ENCODE assay signal across 16 cellular contexts in genomic region chr11:75893202-75893601, GRCh38.
DNase-seq lines count a peak whose midpoint lies in the region; ATAC-seq, FAIRE-seq and TF ChIP-seq lines count a peak whose summit lies in the region.
"Had no signal": no experiment of that assay in that cellular context is flagged by ENCODE, and none has a peak within 500 bp of the region (broad histone marks: within the 10 kb centered on the region; RNA-seq: fewer than 3 reads in every experiment).

No MANE protein-coding gene starts in this region.

- no peaks in the 10 kb centered on the region for H3K9me3 ChIP-seq in HepG2 (ENCODE audit: low read length)
- H3K9me3 ChIP-seq in right lobe of liver = no peaks in the 10 kb centered on the region
- H3K9me3 ChIP-seq: BLaER1 had no signal

- no peaks in the 10 kb centered on the region for H3K9me3 Mint-ChIP-seq in activated B cell treated with CpG ODN at 0.5 μM for 24 hours
- no peaks in the 10 kb centered on the region for H3K9me3 Mint-ChIP-seq in activated T-helper 1 cell treated with anti-CD3 and anti-CD28 coated beads, Interleukin-12 subunit alpha, Interleukin-12 subunit beta, Interleukin-2, Interleukin-4 antibody, amounts not matched to agents 30 ng/mL and 10 ng/mL and 1 ng/mL, durations not matched to agents 14 hours and 24 hours and 36 hours

- peak overlapping the region; percentile 72 for H3K4me3 Mint-ChIP-seq in activated B cell treated with CpG ODN at 0.5 μM for 24 hours
- H3K4me3 Mint-ChIP-seq in activated T-helper 1 cell treated with anti-CD3 and anti-CD28 coated beads, Interleukin-12 subunit alpha, Interleukin-12 subunit beta, Interleukin-2, Interleukin-4 antibody, amounts not matched to agents 30 ng/mL and 10 ng/mL and 1 ng/mL, durations not matched to agents 14 hours and 24 hours and 36 hours = no peak overlapping the region

- H3K4me3 ChIP-seq in HepG2 (replicated peaks in 1 of 3; ENCODE audit: insufficient read depth in 1 of 3, low read depth in 2 of 3, low read length in 3 of 3) (no peak overlapping the region), right lobe of liver (no peak overlapping the region)
- H3K4me3 ChIP-seq: BLaER1 had no signal

- POLR2A ChIA-PET in HepG2 (lab: Yijun Ruan, JAX) = no interaction called here
- POLR2A ChIA-PET in activated B cell treated with CpG ODN at 0.5 μM for 24 hours (lab: Charles Lee) = interaction anchor here (0.6 to 3.5 kb wide), 17 partner anchors 10 to 1125 kb away, joined by 3 to 21 read pairs (median 5); no protein-coding TSS in a partner anchor

- CTCF ChIA-PET in HepG2 (lab: Yijun Ruan, JAX; ENCODE audit: low intra/inter-chr PET ratio, low total read pairs) (no interaction called here), activated B cell treated with CpG ODN at 0.5 μM for 24 hours (lab: Charles Lee) (interaction anchor here (1.0 to 3.4 kb wide), 6 partner anchors 10 to 315 kb away, joined by 3 to 19 read pairs (median 9); no protein-coding TSS in a partner anchor)

- in situ Hi-C loops in HepG2 (cut with HindIII; ENCODE audit: extremely low pct_ligation_motif_present, low pct_unique_long_range_greater_than_20kb) = no loop called here

- DNase-seq in HepG2 (ENCODE audit: low spot score) = no peak
- DNase-seq in right lobe of liver = no peak
- no peak for DNase-seq in activated B cell treated with CpG ODN at 0.5 μM for 24 hours
- peak; percentile 7 for DNase-seq in renal cortical epithelial cell (ENCODE audit: low read depth)
- no peak for DNase-seq in NCI-H345 treated with DMSO at 0.1 percent for 48 hours (lab: John Stamatoyannopoulos, UW; ENCODE audit: unreplicated experiment)
- DNase-seq in activated T-helper 1 cell treated with anti-CD3 and anti-CD28 coated beads, Interleukin-12 subunit alpha, Interleukin-12 subunit beta, Interleukin-2, Interleukin-4 antibody, amounts not matched to agents 30 ng/mL and 10 ng/mL and 1 ng/mL, durations not matched to agents 14 hours and 24 hours and 36 hours (ENCODE audit: low spot score) = no peak
- no peak for DNase-seq in stimulated activated CD4-positive, alpha-beta T cell treated with anti-CD3 and anti-CD28 coated beads, Interleukin-12 subunit alpha, Interleukin-12 subunit beta, amount 100 ng/mL, for 4 hours
- DNase-seq: DMS153, GOT3, KG1, NCI-H1092, NCI-H1694, NCI-H446 treated with DMSO at 0.1 percent for 48 hours, SHP77 had no signal

- TF ChIP-seq EP300 in HepG2 (IDR thresholded peaks at IDR 0.05; ENCODE audit: low read depth in 2 of 2, low read length in 2 of 2) = no peak
- no peak for TF ChIP-seq EP300 in HepG2 (CRISPR knock-in tag; IDR thresholded peaks at IDR 0.05; ENCODE audit: borderline replicate concordance)

- H3K27me3 Mint-ChIP-seq in activated B cell treated with CpG ODN at 0.5 μM for 24 hours = no peaks in the 10 kb centered on the region
- no peaks in the 10 kb centered on the region for H3K27me3 Mint-ChIP-seq in activated T-helper 1 cell treated with anti-CD3 and anti-CD28 coated beads, Interleukin-12 subunit alpha, Interleukin-12 subunit beta, Interleukin-2, Interleukin-4 antibody, amounts not matched to agents 30 ng/mL and 10 ng/mL and 1 ng/mL, durations not matched to agents 14 hours and 24 hours and 36 hours (ENCODE audit: insufficient read depth)

- H3K9ac ChIP-seq in HepG2 (ENCODE audit: insufficient read depth, low read depth, low read length) = no peak overlapping the region
- H3K9ac ChIP-seq: BLaER1 had no signal

- TF ChIP-seq POLR2A in HepG2 (IDR thresholded peaks at IDR 0.05; ENCODE audit: insufficient read depth in 1 of 2, low read depth in 2 of 2, low read length in 2 of 2) (no peak), right lobe of liver (IDR thresholded peaks at IDR 0.05) (no peak)

- 0 out of 2 replicates have a peak, but pooled peaks cover 6% of the 10 kb centered on the region for H3K4me1 ChIP-seq in HepG2 (ENCODE audit: insufficient read depth, low read length)
- no peaks in the 10 kb centered on the region for H3K4me1 ChIP-seq in right lobe of liver

- TF ChIP-seq RAD21 in HepG2 (CRISPR knock-in tag; IDR thresholded peaks at IDR 0.05) = no peak

- peaks cover 83% of the 10 kb centered on the region for H3K4me1 Mint-ChIP-seq in activated B cell treated with CpG ODN at 0.5 μM for 24 hours
- H3K4me1 Mint-ChIP-seq in activated T-helper 1 cell treated with anti-CD3 and anti-CD28 coated beads, Interleukin-12 subunit alpha, Interleukin-12 subunit beta, Interleukin-2, Interleukin-4 antibody, amounts not matched to agents 30 ng/mL and 10 ng/mL and 1 ng/mL, durations not matched to agents 14 hours and 24 hours and 36 hours (ENCODE audit: low read depth) = peaks cover 7% of the 10 kb centered on the region

- no peaks in the 10 kb centered on the region for H3K79me2 ChIP-seq in HepG2 (ENCODE audit: insufficient read depth, low read length)

- no peak for FAIRE-seq in HepG2 (lab: Jason Lieb, UNC)
- FAIRE-seq: RCC 7860 had no signal

- BruUV-seq in HepG2 (replicated peaks; lab: Mats Ljungman, UMichigan) = no TSS peak

- 97% methylated on average over 4 of the region's 4 CpGs for WGBS in HepG2 (ENCODE audit: low lambda C conversion rate)
- 63% methylated on average over 4 of the region's 4 CpGs for WGBS in right lobe of liver (ENCODE audit: insufficient coverage, low coverage, low lambda C conversion rate, missing lambda C conversion rate)

- H3K27ac ChIP-seq in HepG2 (ENCODE audit: extremely low read length, insufficient read depth, low read length) = no peak overlapping the region
- no peak overlapping the region for H3K27ac ChIP-seq in right lobe of liver
- H3K27ac ChIP-seq: BLaER1 had no signal

- intact Hi-C loops in HepG2 (cut with micrococcal nuclease; ENCODE audit: unreplicated experiment) = loop anchor here (10.0 kb wide), 1 partner anchor 342 kb away; no protein-coding TSS in a partner anchor
- intact Hi-C loops in right lobe of liver (cut with DNase I) = loop anchor here in 1 of 2 donors (10.0 kb wide), 1 partner anchor 262 kb away; no protein-coding TSS in a partner anchor
- intact Hi-C loops in activated B cell treated with CpG ODN at 0.5 μM for 24 hours (cut with micrococcal nuclease) = loop anchor here (2.0 to 10.0 kb wide), 6 partner anchors 78 to 782 kb away; partner anchors contain the start of genes GVQW3, LRRC32, THAP12 and UVRAG
- intact Hi-C loops in activated T-helper 1 cell treated with anti-CD3 and anti-CD28 coated beads, Interleukin-12 subunit alpha, Interleukin-12 subunit beta, Interleukin-2, Interleukin-4 antibody, amounts not matched to agents 30 ng/mL and 10 ng/mL and 1 ng/mL, durations not matched to agents 14 hours and 24 hours and 36 hours (cut with micrococcal nuclease) = no loop called here

- H4K20me1 ChIP-seq in HepG2 (ENCODE audit: insufficient read depth, low read length) = peaks cover 4% of the 10 kb centered on the region; the same call in 1 of the 2 replicates

- H2AFZ ChIP-seq in HepG2 (ENCODE audit: low read length) = no peak overlapping the region

- ATAC-seq in HepG2 (no peak), right lobe of liver (no peak), activated B cell treated with CpG ODN at 0.5 μM for 24 hours (ENCODE audit: low read depth) (peak; percentile 12)

- H3K36me3 Mint-ChIP-seq in activated B cell treated with CpG ODN at 0.5 μM for 24 hours (ENCODE audit: low read depth) = peaks cover 54% of the 10 kb centered on the region
- H3K36me3 Mint-ChIP-seq in activated T-helper 1 cell treated with anti-CD3 and anti-CD28 coated beads, Interleukin-12 subunit alpha, Interleukin-12 subunit beta, Interleukin-2, Interleukin-4 antibody, amounts not matched to agents 30 ng/mL and 10 ng/mL and 1 ng/mL, durations not matched to agents 14 hours and 24 hours and 36 hours (ENCODE audit: low read depth) = peaks cover 1% of the 10 kb centered on the region

- H3K27me3 ChIP-seq in HepG2 (ENCODE audit: control insufficient read depth in 1 of 2, insufficient read depth in 2 of 2, low read length in 2 of 2) (no peaks in the 10 kb centered on the region), right lobe of liver (no peaks in the 10 kb centered on the region)
- H3K27me3 ChIP-seq: BLaER1 had no signal

- H3K27ac Mint-ChIP-seq in activated B cell treated with CpG ODN at 0.5 μM for 24 hours = peak overlapping the region; percentile 90
- H3K27ac Mint-ChIP-seq in activated T-helper 1 cell treated with anti-CD3 and anti-CD28 coated beads, Interleukin-12 subunit alpha, Interleukin-12 subunit beta, Interleukin-2, Interleukin-4 antibody, amounts not matched to agents 30 ng/mL and 10 ng/mL and 1 ng/mL, durations not matched to agents 14 hours and 24 hours and 36 hours = no peak overlapping the region

- peaks cover 11 to 13% of the 10 kb centered on the region in 2 experiments; a peak in 4 of 5 replicates for H3K36me3 ChIP-seq in HepG2 (replicated peaks in 1 of 2; ENCODE audit: control insufficient read depth in 1 of 2, insufficient read depth in 2 of 2, low read length in 2 of 2)
- H3K36me3 ChIP-seq in right lobe of liver = peaks cover 0 to 4% (median 0%) of the 10 kb centered on the region in 4 donors

- no peak for TF ChIP-seq CTCF in HepG2 (CRISPR knock-in tag; IDR thresholded peaks at IDR 0.05)
- TF ChIP-seq CTCF in right lobe of liver (IDR thresholded peaks at IDR 0.05) = no peak
- no peak for TF ChIP-seq CTCF in activated B cell treated with CpG ODN at 0.5 μM for 24 hours (IDR thresholded peaks at IDR 0.05)

- no peak overlapping the region for H3K4me2 ChIP-seq in HepG2 (ENCODE audit: low read depth, low read length)
- H3K4me2 ChIP-seq: BLaER1 had no signal

TF ChIP-seq in HepG2, 621 proteins besides CTCF, POLR2A, EP300 and RAD21:
- TF ChIP-seq BRD4 (CRISPR knock-in tag; IDR thresholded peaks at IDR 0.05) = no peak
- TF ChIP-seq, protein P1, sequence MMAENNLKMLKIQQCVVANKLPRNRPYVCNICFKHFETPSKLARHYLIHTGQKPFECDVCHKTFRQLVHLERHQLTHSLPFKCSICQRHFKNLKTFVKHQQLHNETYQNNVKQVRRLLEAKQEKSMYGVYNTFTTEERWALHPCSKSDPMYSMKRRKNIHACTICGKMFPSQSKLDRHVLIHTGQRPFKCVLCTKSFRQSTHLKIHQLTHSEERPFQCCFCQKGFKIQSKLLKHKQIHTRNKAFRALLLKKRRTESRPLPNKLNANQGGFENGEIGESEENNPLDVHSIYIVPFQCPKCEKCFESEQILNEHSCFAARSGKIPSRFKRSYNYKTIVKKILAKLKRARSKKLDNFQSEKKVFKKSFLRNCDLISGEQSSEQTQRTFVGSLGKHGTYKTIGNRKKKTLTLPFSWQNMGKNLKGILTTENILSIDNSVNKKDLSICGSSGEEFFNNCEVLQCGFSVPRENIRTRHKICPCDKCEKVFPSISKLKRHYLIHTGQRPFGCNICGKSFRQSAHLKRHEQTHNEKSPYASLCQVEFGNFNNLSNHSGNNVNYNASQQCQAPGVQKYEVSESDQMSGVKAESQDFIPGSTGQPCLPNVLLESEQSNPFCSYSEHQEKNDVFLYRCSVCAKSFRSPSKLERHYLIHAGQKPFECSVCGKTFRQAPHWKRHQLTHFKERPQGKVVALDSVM (CRISPR knock-in tag; IDR thresholded peaks at IDR 0.05) = 0 out of 2 replicates have a peak, but pooled peaks have one; percentile 1
